8 cellular contexts compared by ENCODE assay signal in the genomic region with DNA sequence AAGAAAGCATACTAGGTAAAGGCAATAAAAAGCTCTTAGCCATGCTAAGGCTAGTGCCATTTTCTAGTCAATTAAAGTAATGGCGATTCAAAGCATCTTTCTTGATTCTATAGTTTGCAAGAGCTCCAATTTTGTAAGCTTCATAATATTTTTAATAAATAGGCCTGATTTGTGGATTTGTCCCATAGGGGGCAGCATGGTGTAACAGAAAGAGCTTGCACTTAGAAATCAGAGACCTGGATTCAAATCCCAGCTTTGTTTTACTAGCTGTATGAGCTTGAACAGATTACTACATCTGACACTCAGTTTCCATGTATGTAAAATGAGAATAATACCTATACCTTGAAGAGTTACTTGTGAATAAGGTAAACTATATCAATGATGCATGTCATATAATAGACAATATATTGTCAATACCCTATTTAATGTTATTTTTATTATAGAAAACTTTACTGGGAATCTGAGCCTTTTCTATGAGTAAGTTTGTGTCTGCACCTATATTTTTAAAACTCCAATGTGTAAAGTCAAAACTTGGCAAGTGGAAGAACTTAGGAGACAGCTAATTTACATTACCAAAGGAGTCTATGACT.
DNase-seq lines count a peak whose midpoint lies in the region; ATAC-seq and TF ChIP-seq lines count a peak whose summit lies in the region.

No MANE protein-coding gene starts in this region.

- DNase-seq in ACHN (peak; percentile 58), GM13976 (ENCODE audit: low spot score) (no peak), RPMI7951 (ENCODE audit: low read depth) (peak; percentile 15), fibroblast of the conjunctiva (ENCODE audit: low read depth) (peak; percentile 6), D341Med (ENCODE audit: low spot score) (no peak), H4 (ENCODE audit: low spot score) (no peak)

- no peak for ATAC-seq in GM21381 (IDR thresholded peaks at IDR 0.05; ENCODE audit: unreplicated experiment)
- ATAC-seq in GM18502 (IDR thresholded peaks at IDR 0.05; ENCODE audit: poor library complexity, unreplicated experiment): no peak

- TF ChIP-seq CTCF in GM13976 (IDR thresholded peaks at IDR 0.05; ENCODE audit: borderline replicate concordance, control extremely low read depth, extremely low read depth, insufficient read depth, missing control alignments): peak; percentile 24

- in situ Hi-C loops in ACHN (cut with HindIII; ENCODE audit: low pct_ligation_motif_present, low pct_unique_long_range_greater_than_20kb, low sequenced_read_pairs) (no loop called here), GM13976 (cut with MboI; ENCODE audit: low sequenced_read_pairs, unreplicated experiment) (no loop called here)

Comparison
In these comparisons a context has a peak if more than half of its experiments do, and no peak if none do; other contexts are left out.
1. DNase-seq: peak in ACHN (single experiment), RPMI7951 (single experiment) and fibroblast of the conjunctiva (single experiment); none in GM13976 (single experiment), D341Med (single experiment) and H4 (single experiment).